ENCODE assay signal across 2 cellular contexts in the genomic region with DNA sequence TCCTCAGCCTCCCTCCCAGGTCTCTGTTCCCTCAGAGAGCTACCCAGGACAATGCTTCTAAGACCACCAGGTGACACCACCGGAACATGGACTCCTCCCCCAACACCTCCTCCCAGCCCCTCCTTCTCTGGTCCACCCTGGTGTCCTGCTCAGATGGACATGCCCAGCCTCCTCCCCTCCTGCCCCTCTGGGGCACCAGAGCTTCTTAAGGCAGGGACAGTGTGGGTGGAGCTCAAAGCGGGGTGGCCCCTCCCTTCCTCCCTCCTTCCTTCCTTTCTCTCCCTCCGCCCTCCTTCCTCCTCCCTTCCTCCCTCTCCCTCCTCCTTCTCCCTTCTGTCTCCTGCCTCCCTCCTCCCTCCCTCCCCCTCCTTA.
TF ChIP-seq lines count a peak whose summit lies in the region.

No MANE protein-coding gene starts in this region.

TF ChIP-seq in GM12878, 131 proteins besides CTCF, POLR2A, EP300 and RAD21:
- no peak for TF ChIP-seq PML (IDR thresholded peaks at IDR 0.05; ENCODE audit: low read length)
- no peak for TF ChIP-seq YBX1 (IDR thresholded peaks at IDR 0.05)
- TF ChIP-seq EED (IDR thresholded peaks at IDR 0.05; ENCODE audit: low read depth) = 0 out of 2 replicates have a peak, but pooled peaks have one; percentile 27
- no peak for TF ChIP-seq RFX5 (IDR thresholded peaks at IDR 0.05; ENCODE audit: low read depth, low read length)

TF ChIP-seq in HepG2, 621 proteins besides CTCF, POLR2A, EP300 and RAD21:
- TF ChIP-seq PCBP1 (IDR thresholded peaks at IDR 0.05; ENCODE audit: borderline replicate concordance, low read depth, low read length) = 0 out of 2 replicates have a peak, but pooled peaks have one; percentile 14
- no peak for TF ChIP-seq ZNF33A (CRISPR knock-in tag; IDR thresholded peaks at IDR 0.05; ENCODE audit: borderline replicate concordance)
- peak; percentile 73 for TF ChIP-seq ZNF263 (CRISPR knock-in tag; IDR thresholded peaks at IDR 0.05)
